27 cellular contexts compared by ENCODE assay signal in genomic region chr14:72419226-72419625, GRCh38.
"Had no signal": no experiment of that assay in that cellular context is flagged by ENCODE, and none has a peak within 500 bp of the region (broad histone marks: within the 10 kb centered on the region; RNA-seq: fewer than 3 reads in every experiment).

No MANE protein-coding gene starts in this region.

- FAIRE-seq: islet of Langerhans, kidney had no signal

- H3K9me3 Mint-ChIP-seq: natural killer cell treated with Interleukin-12 subunit alpha and Interleukin-12 subunit beta and Interleukin-15 and Interleukin-18, amount 100 ng/mL, for 72 hours had no signal

- H3K4me3 Mint-ChIP-seq: immature natural killer cell; naive thymus-derived CD4-positive, alpha-beta T cell; natural killer cell treated with Interleukin-12 subunit alpha and Interleukin-12 subunit beta and Interleukin-15 and Interleukin-18, amount 100 ng/mL, for 72 hours; stimulated activated naive B cell treated with anti-CD40 and anti-IgM and Interleukin-4, amounts not matched to agents 10 μg/mL and 1 μg/mL and 100 μg/mL, for 72 hours; type B pancreatic cell had no signal

- H3K36me3 ChIP-seq: left lung, ovary, stomach, suprapubic skin, thoracic aorta, vagina had no signal

- H3K27me3 ChIP-seq: ovary, suprapubic skin, tibial artery, vagina had no signal

- H3K27ac Mint-ChIP-seq: naive thymus-derived CD4-positive, alpha-beta T cell; natural killer cell treated with Interleukin-12 subunit alpha and Interleukin-12 subunit beta and Interleukin-15 and Interleukin-18, amount 100 ng/mL, for 72 hours; progenitor cell of endocrine pancreas; stimulated activated naive B cell treated with anti-CD40 and anti-IgM and Interleukin-4, amounts not matched to agents 10 μg/mL and 1 μg/mL and 100 μg/mL, for 72 hours; type B pancreatic cell had no signal

- DNase-seq: hypothalamus; immature natural killer cell; kidney; left colon; left lung; midbrain; mucosa of descending colon; naive thymus-derived CD4-positive, alpha-beta T cell; ovary; right cardiac atrium; stimulated activated CD4-positive, alpha-beta T cell treated with anti-CD3 and anti-CD28 coated beads, Interleukin-12 subunit alpha, Interleukin-12 subunit beta, amount 100 ng/mL, for 4 hours; stimulated activated CD4-positive, alpha-beta T cell treated with anti-CD3 and anti-CD28 coated beads, Interleukin-15, amount 100 ng/mL, for 24 hours; stimulated activated CD4-positive, alpha-beta T cell treated with anti-CD3 and anti-CD28 coated beads, Interleukin-2, amount 100 ng/mL, for 24 hours; stimulated activated CD4-positive, alpha-beta T cell treated with anti-CD3 and anti-CD28 coated beads, Interleukin-4, amount 100 ng/mL, for 1 hour; stimulated activated naive B cell treated with anti-CD40 and anti-IgM and Interleukin-4, amounts not matched to agents 10 μg/mL and 1 μg/mL and 100 μg/mL, for 72 hours; stimulated activated naive CD8-positive, alpha-beta T cell treated with anti-CD3 and anti-CD28 coated beads, Interleukin-15, Interleukin-2, amounts not matched to agents 100 U/mL and 50 U/mL, for 24 hours; stomach; tibial artery had no signal

- H3K9me3 ChIP-seq: mucosa of descending colon, suprapubic skin, vagina had no signal

- H3K4me3 ChIP-seq: left lung, lung, mucosa of descending colon, ovary, skin epidermis, stomach, suprapubic skin, thoracic aorta, tibial artery, vagina had no signal

- H3K4me1 ChIP-seq: left lung, suprapubic skin, vagina had no signal

- H3K36me3 Mint-ChIP-seq: natural killer cell treated with Interleukin-12 subunit alpha and Interleukin-12 subunit beta and Interleukin-15 and Interleukin-18, amount 100 ng/mL, for 72 hours; type B pancreatic cell had no signal

- H3K27ac ChIP-seq: left lung, ovary, skin epidermis, stomach, suprapubic skin, thoracic aorta, tibial artery, vagina had no signal
